Comparison of ENCODE assay signal across 17 cellular contexts in genomic region chr1:19466112-19466561, GRCh38. TPM values are rescaled to one million over a fixed set of nuclear protein-coding genes. Genes with fewer than 3 reads are reported as not detected.
A peak's percentile ranks its signal among the peaks of the same experiment; 100 is the strongest.
DNase-seq lines count a peak whose midpoint lies in the region; ATAC-seq and TF ChIP-seq lines count a peak whose summit lies in the region.
"Had no signal": no experiment of that assay in that cellular context is flagged by ENCODE, and none has a peak within 500 bp of the region (broad histone marks: within the 10 kb centered on the region; RNA-seq: fewer than 3 reads in every experiment).

No MANE protein-coding gene starts in this region.

- no peak for ATAC-seq in memory B cell (ENCODE audit: low read depth)
- ATAC-seq in HG02588 (IDR thresholded peaks at IDR 0.05; ENCODE audit: unreplicated experiment): no peak
- no peak for ATAC-seq in GM18867 (IDR thresholded peaks at IDR 0.05; ENCODE audit: unreplicated experiment)
- ATAC-seq: activated CD4-positive, CD25-positive, alpha-beta regulatory T cell treated with anti-CD3 and anti-CD28 coated beads, Interleukin-2, amount 50 U/mL, for 24 hours; activated naive CD4-positive, alpha-beta T cell treated with anti-CD3 and anti-CD28 coated beads, Interleukin-2, amount 50 U/mL, for 72 hours had no signal

- H3K4me3 Mint-ChIP-seq in activated CD4-positive, alpha-beta T cell treated with anti-CD3 and anti-CD28 coated beads, Interleukin-2, amount 10 ng/mL, durations not matched to agents 24 days and 14 days: no peak overlapping the region
- H3K4me3 Mint-ChIP-seq in memory B cell: no peak overlapping the region

- peaks cover 44 to 88% of the 10 kb centered on the region in 2 donors for H3K4me1 ChIP-seq in adrenal gland (replicated peaks in 1 of 2)
- H3K4me1 ChIP-seq in testis: peaks cover 42% of the 10 kb centered on the region

- peaks cover 35% of the 10 kb centered on the region for H3K36me3 Mint-ChIP-seq in activated CD4-positive, alpha-beta T cell treated with anti-CD3 and anti-CD28 coated beads, Interleukin-2, amount 10 ng/mL, durations not matched to agents 24 days and 14 days (ENCODE audit: low read depth)
- peaks cover 4% of the 10 kb centered on the region for H3K36me3 Mint-ChIP-seq in memory B cell

- 40 to 56% (median 53%) methylated on average over 8 to 9 of the region's 9 CpGs for WGBS in adrenal gland, 4 donors
- WGBS in testis, 2 donors: 34 to 37% methylated on average over 9 of the region's 9 CpGs

- intact Hi-C loops in activated CD4-positive, alpha-beta T cell treated with anti-CD3 and anti-CD28 coated beads, Interleukin-2, amount 10 ng/mL, durations not matched to agents 24 days and 14 days (cut with micrococcal nuclease): loop anchor here (5.0 kb wide), 1 partner anchor 131 kb away; a partner anchor contains a TSS
- intact Hi-C loops in adrenal gland (cut with DNase I): no loop called here
- intact Hi-C loops in testis (cut with DNase I; ENCODE audit: low total_unique reads): no loop called here

- peaks cover 81% of the 10 kb centered on the region for H3K4me1 Mint-ChIP-seq in activated CD4-positive, alpha-beta T cell treated with anti-CD3 and anti-CD28 coated beads, Interleukin-2, amount 10 ng/mL, durations not matched to agents 24 days and 14 days
- H3K4me1 Mint-ChIP-seq in memory B cell: peaks cover 60% of the 10 kb centered on the region

- TF ChIP-seq CTCF in adrenal gland (IDR thresholded peaks at IDR 0.05) (no peak), testis (IDR thresholded peaks at IDR 0.05) (no peak)

- H3K36me3 ChIP-seq in adrenal gland (replicated peaks in 1 of 2) (no peaks in the 10 kb centered on the region), testis (ENCODE audit: low read depth, missing control alignments) (no peaks in the 10 kb centered on the region)

- no peaks in the 10 kb centered on the region for H3K9me3 Mint-ChIP-seq in activated CD4-positive, alpha-beta T cell treated with anti-CD3 and anti-CD28 coated beads, Interleukin-2, amount 10 ng/mL, durations not matched to agents 24 days and 14 days
- H3K9me3 Mint-ChIP-seq in memory B cell: no peaks in the 10 kb centered on the region

- H3K27me3 ChIP-seq in adrenal gland: no peaks in the 10 kb centered on the region
- H3K27me3 ChIP-seq in testis: no peaks in the 10 kb centered on the region

- H3K27me3 Mint-ChIP-seq in activated CD4-positive, alpha-beta T cell treated with anti-CD3 and anti-CD28 coated beads, Interleukin-2, amount 10 ng/mL, durations not matched to agents 24 days and 14 days: no peaks in the 10 kb centered on the region
- no peaks in the 10 kb centered on the region for H3K27me3 Mint-ChIP-seq in memory B cell

- peak overlapping the region; percentile 81 for H3K27ac Mint-ChIP-seq in activated CD4-positive, alpha-beta T cell treated with anti-CD3 and anti-CD28 coated beads, Interleukin-2, amount 10 ng/mL, durations not matched to agents 24 days and 14 days
- H3K27ac Mint-ChIP-seq in memory B cell: peak overlapping the region; percentile 71

- TF ChIP-seq POLR2A in adrenal gland (IDR thresholded peaks at IDR 0.05) (no peak), testis (IDR thresholded peaks at IDR 0.05) (no peak)

- no peaks in the 10 kb centered on the region for H3K9me3 ChIP-seq in adrenal gland (replicated peaks in 1 of 3)
- no peaks in the 10 kb centered on the region for H3K9me3 ChIP-seq in testis

- DNase-seq in activated CD4-positive, alpha-beta T cell treated with anti-CD3 and anti-CD28 coated beads, Interleukin-2, amount 10 ng/mL, durations not matched to agents 24 days and 14 days: no peak
- DNase-seq in activated CD4-positive, alpha-beta T cell treated with anti-CD3 and anti-CD28 coated beads for 4 hours: no peak
- no peak for DNase-seq in adrenal gland
- DNase-seq in memory B cell (ENCODE audit: low spot score in 2 of 2): no peak
- peak; percentile 48 for DNase-seq in testis
- DNase-seq in GOT3 (lab: John Stamatoyannopoulos, UW): no peak
- DNase-seq: dermis blood vessel endothelial cell; DMS 273 treated with DMSO at 0.1 percent for 48 hours; foreskin melanocyte; NCI-H1417; posterior cingulate gyrus; SHP77; stimulated activated CD4-positive, alpha-beta T cell treated with anti-CD3 and anti-CD28 coated beads, Interleukin-4, amount 100 ng/mL, for 24 hours had no signal

- H3K4me3 ChIP-seq in adrenal gland (no peak overlapping the region), testis (no peak overlapping the region)

- peak overlapping the region; percentile 46 to 86 (median 78) for H3K27ac ChIP-seq in adrenal gland
- H3K27ac ChIP-seq in testis: peak overlapping the region; percentile 32 to 47

RNA-seq across cellular contexts. Expression of gene CAPZB, which starts 19.2 kb away (rescaled TPM):
- total RNA-seq in activated CD4-positive, alpha-beta T cell treated with anti-CD3 and anti-CD28 coated beads, Interleukin-2, amount 10 ng/mL, durations not matched to agents 24 days and 14 days: 291 and 297 TPM in 2 replicates
- total RNA-seq in adrenal gland (100 to 1,000 TPM; 110 to 386 (median 204) TPM), testis (100 to 1,000 TPM; 147 to 207 TPM)
- polyA plus RNA-seq in adrenal gland (100 to 1,000 TPM; 156 to 314 (median 171) TPM), testis (ENCODE audit: insufficient read depth, low read depth, low replicate concordance) (502 TPM)
